ENCODE assay signal across 21 cellular contexts in genomic region chr20:35967979-35968640, GRCh38. TPM values are rescaled to one million over a fixed set of nuclear protein-coding genes. Genes with fewer than 3 reads are reported as not detected.
A peak's percentile ranks its signal among the peaks of the same experiment; 100 is the strongest.
DNase-seq lines count a peak whose midpoint lies in the region; ATAC-seq and TF ChIP-seq lines count a peak whose summit lies in the region.
"Had no signal": no experiment of that assay in that cellular context is flagged by ENCODE, and none has a peak within 500 bp of the region (broad histone marks: within the 10 kb centered on the region; RNA-seq: fewer than 3 reads in every experiment).

Gene CNBD2 (plus strand): TSS chr20:35968590. CDS start chr20:35968763, 173 bp downstream.

- peaks cover 7% of the 10 kb centered on the region for H3K27me3 Mint-ChIP-seq in nephron progenitor cell (ENCODE audit: low read depth, poor library complexity)

- POLR2A ChIA-PET in PC-9 (lab: Charles Lee; ENCODE audit: unreplicated experiment), result interaction anchor here (0.6 kb wide), 1 partner anchor 465 kb away, joined by 3 read pairs; no protein-coding TSS in a partner anchor

- no peak within 1 kb of the TSS for H3K4me3 ChIP-seq in DND-41 (ENCODE audit: low read depth in 1 of 2, low read length in 2 of 2)
- no peak within 1 kb of the TSS for H3K4me3 ChIP-seq in PC-9
- H3K4me3 ChIP-seq: A549, BLaER1 had no signal

- H2AFZ ChIP-seq in DND-41 (ENCODE audit: low read depth, low read length) (no peak within 1 kb of the TSS), PC-9 (no peak within 1 kb of the TSS)

- CTCF ChIA-PET in PC-9 (lab: Charles Lee), result no interaction called here

- ATAC-seq in DND-41 (ENCODE audit: insufficient read depth, low read depth) (peak; percentile 37; the same call in 1 of the 3 replicates), GM18861 (IDR thresholded peaks at IDR 0.05; ENCODE audit: unreplicated experiment) (no peak), GM21737 (IDR thresholded peaks at IDR 0.05; ENCODE audit: unreplicated experiment) (no peak)

- H3K4me1 Mint-ChIP-seq in nephron progenitor cell, result no peaks in the 10 kb centered on the region

- H3K4me2 ChIP-seq in DND-41 (ENCODE audit: insufficient read depth, low read length), result no peak within 1 kb of the TSS
- peak within 1 kb of the TSS; percentile 8 for H3K4me2 ChIP-seq in PC-9
- H3K4me2 ChIP-seq: A549, BLaER1, KMS-11, SK-N-SH had no signal

- no TSS peak for BruUV-seq in PC-9 (replicated peaks; lab: Mats Ljungman, UMichigan)

- H3K9me2 ChIP-seq in PC-9 (ENCODE audit: insufficient read depth), result no peaks in the 10 kb centered on the region
- H3K9me2 ChIP-seq: SK-N-SH had no signal

- intact Hi-C loops in PC-9 (cut with micrococcal nuclease; ENCODE audit: unreplicated experiment), result no loop called here

- no peak within 1 kb of the TSS for H3K9ac ChIP-seq in DND-41 (ENCODE audit: low read depth, low read length)
- H3K9ac ChIP-seq: BLaER1, KMS-11, SK-N-SH had no signal

- H3K36me3 Mint-ChIP-seq in nephron progenitor cell (ENCODE audit: low read depth), result no peaks in the 10 kb centered on the region

- H3K4me3 Mint-ChIP-seq in nephron progenitor cell, result no peak within 1 kb of the TSS

- TF ChIP-seq CTCF in DND-41 (IDR thresholded peaks at IDR 0.05; ENCODE audit: borderline replicate concordance, extremely low read depth, low read length, poor library complexity, severe bottlenecking) (no peak), PC-9 (conservative IDR thresholded peaks at IDR 0.05) (no peak), nephron progenitor cell (IDR thresholded peaks at IDR 0.05) (no peak)

- H3K9me3 ChIP-seq in DND-41 (ENCODE audit: insufficient read depth, low read length, severe bottlenecking), result no peaks in the 10 kb centered on the region
- H3K9me3 ChIP-seq in PC-9 (ENCODE audit: insufficient read depth, low read depth), result no peaks in the 10 kb centered on the region
- H3K9me3 ChIP-seq: A549, BLaER1, SK-N-SH had no signal

- H3K9me3 Mint-ChIP-seq in nephron progenitor cell, result no peaks in the 10 kb centered on the region

- peaks cover 3% of the 10 kb centered on the region for H3K27me3 ChIP-seq in DND-41 (ENCODE audit: insufficient read depth, low read length, poor library complexity)
- H3K27me3 ChIP-seq in PC-9 (ENCODE audit: insufficient read depth, low read depth), result no peaks in the 10 kb centered on the region
- H3K27me3 ChIP-seq: BLaER1 had no signal

- H3K79me2 ChIP-seq in DND-41 (ENCODE audit: insufficient read depth, low read length) (no peaks in the 10 kb centered on the region), PC-9 (ENCODE audit: low read depth) (no peaks in the 10 kb centered on the region)

- H3K27ac ChIP-seq in DND-41 (ENCODE audit: low read length) (no peak within 1 kb of the TSS), PC-9 (no peak within 1 kb of the TSS)
- H3K27ac ChIP-seq: A549, BLaER1, KMS-11 had no signal

- no peaks in the 10 kb centered on the region for H3F3A ChIP-seq in PC-9 (ENCODE audit: insufficient read depth, low read depth)

- H3K4me1 ChIP-seq in DND-41 (ENCODE audit: insufficient read depth, low read length), result no peaks in the 10 kb centered on the region
- peaks cover 15% of the 10 kb centered on the region for H3K4me1 ChIP-seq in PC-9 (replicated peaks; ENCODE audit: insufficient read depth)
- H3K4me1 ChIP-seq: BLaER1 had no signal

- H4K20me1 ChIP-seq in DND-41 (ENCODE audit: insufficient read depth, low read length), result no peaks in the 10 kb centered on the region
- no peaks in the 10 kb centered on the region for H4K20me1 ChIP-seq in PC-9 (ENCODE audit: insufficient read depth)
- H4K20me1 ChIP-seq: BLaER1 had no signal

- H3K36me3 ChIP-seq in DND-41 (ENCODE audit: insufficient read depth, low read length) (no peaks in the 10 kb centered on the region), PC-9 (ENCODE audit: low read depth) (no peaks in the 10 kb centered on the region)
- H3K36me3 ChIP-seq: BLaER1 had no signal

- peak within 1 kb of the TSS; percentile 16 for H3K27ac Mint-ChIP-seq in nephron progenitor cell

- no peak for DNase-seq in A172 (ENCODE audit: low spot score)
- no peak for DNase-seq in DND-41
- DNase-seq in PC-9, result no peak
- no peak for DNase-seq in nephron progenitor cell
- DNase-seq in HPDE6-E6E7 (ENCODE audit: extremely low spot score), result no peak
- DNase-seq in NK-92 (lab: John Stamatoyannopoulos, UW; ENCODE audit: unreplicated experiment), result no peak
- DNase-seq: DMS79, HCEC 1CT, NCI-H1436 treated with DMSO at 0.1 percent for 48 hours, NCI-H2029, NCI-H2171, NCI-H446 treated with DMSO at 0.1 percent for 48 hours, NCI-H748 treated with DMSO at 0.1 percent for 48 hours, RPMI8226, SHP77 treated with DMSO at 0.1 percent for 48 hours, SK-N-SH had no signal

RNA-seq across cellular contexts. Expression of gene CNBD2, which starts in this region (rescaled TPM):
- 5.8 and 12.4 TPM in 2 replicates for total RNA-seq in A172 (2014; rRNA removed; shearing (Covaris generic))
- total RNA-seq in PC-9 (2021), result 6.2 and 7.3 TPM in 2 replicates
